ENCODE assay signal across 15 cellular contexts in the genomic region with DNA sequence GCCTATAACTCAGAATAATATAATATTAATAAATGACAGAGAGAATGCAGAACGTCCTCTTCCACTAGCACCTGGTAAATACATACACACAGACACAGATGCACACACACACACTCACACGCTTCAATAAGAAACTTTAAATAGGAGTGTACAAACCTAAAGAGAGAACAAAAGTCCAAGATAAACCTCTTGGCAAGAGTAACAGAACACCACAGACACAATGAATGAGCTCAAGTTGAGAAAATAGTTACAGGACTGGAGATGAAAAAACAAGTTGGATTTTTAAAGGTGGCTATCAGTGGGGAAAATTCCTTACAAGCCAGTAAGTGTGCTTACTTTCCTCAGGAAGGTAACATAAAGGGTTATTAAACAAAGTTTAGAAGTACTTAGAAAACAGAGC. TPM values are rescaled to one million over a fixed set of nuclear protein-coding genes. Genes with fewer than 3 reads are reported as not detected.
A peak's percentile ranks its signal among the peaks of the same experiment; 100 is the strongest.
DNase-seq lines count a peak whose midpoint lies in the region; FAIRE-seq and TF ChIP-seq lines count a peak whose summit lies in the region.
"Had no signal": no experiment of that assay in that cellular context is flagged by ENCODE, and none has a peak within 500 bp of the region (broad histone marks: within the 10 kb centered on the region; RNA-seq: fewer than 3 reads in every experiment).

No MANE protein-coding gene starts in this region.

- peak; percentile 15 for DNase-seq in astrocyte (ENCODE audit: low read depth)
- DNase-seq in endothelial cell of umbilical vein (ENCODE audit: low read depth, low spot score), result peak; percentile 34
- DNase-seq in left ventricle myocardium inferior, result no peak
- DNase-seq in small intestine, result peak; percentile 11
- DNase-seq in activated CD4-positive, alpha-beta T cell treated with anti-CD3 and anti-CD28 coated beads for 1 hour, result no peak
- DNase-seq in NCI-H1417 treated with DMSO at 0.1 percent for 48 hours (lab: John Stamatoyannopoulos, UW), result no peak
- DNase-seq in T-helper 1 cell, result no peak
- DNase-seq: Caco-2; CD8-positive, alpha-beta memory T cell; DND-41; GDM1; GOT3; H9 had no signal

- H3K27me3 Mint-ChIP-seq in astrocyte (ENCODE audit: low read depth, unreplicated experiment), result no peaks in the 10 kb centered on the region
- H3K27me3 Mint-ChIP-seq: CD8-positive, alpha-beta memory T cell had no signal

- H3K36me3 ChIP-seq in astrocyte (ENCODE audit: insufficient read depth, low read length) (no peaks in the 10 kb centered on the region), endothelial cell of umbilical vein (ENCODE audit: control insufficient read depth in 2 of 2, extremely low read depth in 1 of 2, insufficient read depth in 2 of 2, low read length in 2 of 2) (no peaks in the 10 kb centered on the region), left ventricle myocardium inferior (peaks cover 8% of the 10 kb centered on the region), small intestine (ENCODE audit: control insufficient read depth in 2 of 2, insufficient read depth in 2 of 2, low read length in 2 of 2) (no peaks in the 10 kb centered on the region)

- H2AFZ ChIP-seq in astrocyte (ENCODE audit: low read depth, low read length), result no peak overlapping the region
- H2AFZ ChIP-seq in endothelial cell of umbilical vein (ENCODE audit: low read depth, low read length), result no peak overlapping the region

- H3K4me3 Mint-ChIP-seq in astrocyte (ENCODE audit: unreplicated experiment), result no peak overlapping the region
- H3K4me3 Mint-ChIP-seq: CD8-positive, alpha-beta memory T cell; H9 had no signal

- H3K4me1 ChIP-seq in astrocyte (ENCODE audit: insufficient read depth, low read length) (no peaks in the 10 kb centered on the region), endothelial cell of umbilical vein (ENCODE audit: control insufficient read depth, extremely low read depth, insufficient read depth, low read length) (peaks cover 16% of the 10 kb centered on the region), left ventricle myocardium inferior (peaks cover 26% of the 10 kb centered on the region), small intestine (ENCODE audit: control insufficient read depth in 2 of 2, insufficient read depth in 1 of 2, low read depth in 1 of 2, low read length in 1 of 2) (peaks cover 0 to 2% of the 10 kb centered on the region in 2 donors)
- H3K4me1 ChIP-seq: Caco-2 had no signal

- no peak overlapping the region for H3K9ac ChIP-seq in astrocyte (ENCODE audit: low read length)
- no peak overlapping the region for H3K9ac ChIP-seq in endothelial cell of umbilical vein (replicated peaks; ENCODE audit: extremely low read depth, insufficient read depth, low read length)

- no peak for TF ChIP-seq POLR2A in endothelial cell of umbilical vein (IDR thresholded peaks at IDR 0.05; ENCODE audit: low read depth, low read length)

- H3K27ac ChIP-seq in astrocyte (ENCODE audit: low read depth, low read length) (no peak overlapping the region), endothelial cell of umbilical vein (ENCODE audit: insufficient read depth, low read depth, low read length) (no peak overlapping the region), left ventricle myocardium inferior (replicated peaks) (peak overlapping the region; percentile 37), small intestine (ENCODE audit: low read depth in 1 of 2, low read length in 1 of 2) (no peak overlapping the region)

- peaks cover 5% of the 10 kb centered on the region for H3K9me3 Mint-ChIP-seq in astrocyte (ENCODE audit: unreplicated experiment)

- H3K27me3 ChIP-seq in astrocyte (ENCODE audit: insufficient read depth, low read length) (no peaks in the 10 kb centered on the region), endothelial cell of umbilical vein (ENCODE audit: control insufficient read depth in 2 of 2, insufficient read depth in 2 of 2, low read length in 2 of 2) (no peaks in the 10 kb centered on the region), left ventricle myocardium inferior (ENCODE audit: low read depth) (no peaks in the 10 kb centered on the region), small intestine (ENCODE audit: control insufficient read depth in 2 of 2, insufficient read depth in 2 of 2, low read length in 2 of 2) (no peaks in the 10 kb centered on the region)

- H3K4me3 ChIP-seq in astrocyte (ENCODE audit: insufficient read depth, low read depth, low read length) (no peak overlapping the region), endothelial cell of umbilical vein (replicated peaks in 1 of 3; ENCODE audit: insufficient read depth in 1 of 3, low read depth in 1 of 3, low read length in 3 of 3) (no peak overlapping the region), left ventricle myocardium inferior (no peak overlapping the region), small intestine (ENCODE audit: low read depth in 1 of 2, low read length in 2 of 2) (no peak overlapping the region)

- 29 to 53% (median 44%) methylated on average over 2 of the region's 2 CpGs for WGBS in small intestine, 3 donors

- POLR2A ChIA-PET in endothelial cell of umbilical vein (lab: Charles Lee), result no interaction called here

- no peaks in the 10 kb centered on the region for H3K36me3 Mint-ChIP-seq in astrocyte (ENCODE audit: low read depth, unreplicated experiment)

- no peak overlapping the region for H3K27ac Mint-ChIP-seq in astrocyte (ENCODE audit: unreplicated experiment)

- no peak for FAIRE-seq in astrocyte (lab: Jason Lieb, UNC)
- no peak for FAIRE-seq in endothelial cell of umbilical vein (lab: Jason Lieb, UNC)
- no peak for FAIRE-seq in small intestine (lab: Jason Lieb, UNC)
- FAIRE-seq: A204.1, GM12892 had no signal

- dilution Hi-C loops in endothelial cell of umbilical vein (cut with MboI; ENCODE audit: extremely low pct_ligation_motif_present, low sequenced_read_pairs), result no loop called here

- H3K79me2 ChIP-seq in astrocyte (ENCODE audit: insufficient read depth, low read length) (peaks cover 13% of the 10 kb centered on the region), endothelial cell of umbilical vein (ENCODE audit: control insufficient read depth, insufficient read depth, low read length) (peaks cover 10% of the 10 kb centered on the region)

- intact Hi-C loops in endothelial cell of umbilical vein (cut with micrococcal nuclease), result no loop called here
- intact Hi-C loops in left ventricle myocardium inferior (cut with micrococcal nuclease), result no loop called here

- CTCF ChIA-PET in endothelial cell of umbilical vein (lab: Charles Lee), result interaction anchor here (1.0 to 1.3 kb wide), 5 partner anchors 20 to 70 kb away, joined by 3 to 4 read pairs (median 3); no protein-coding TSS in a partner anchor

- H3K4me1 Mint-ChIP-seq in astrocyte (ENCODE audit: low read depth, unreplicated experiment), result peaks cover 4% of the 10 kb centered on the region

- TF ChIP-seq CTCF in astrocyte (IDR thresholded peaks at IDR 0.05; ENCODE audit: insufficient read depth, low read depth, low read length) (no peak), endothelial cell of umbilical vein (IDR thresholded peaks at IDR 0.05; ENCODE audit: extremely low read depth in 1 of 2, insufficient read depth in 1 of 2, low read depth in 1 of 2, low read length in 2 of 2) (no peak), left ventricle myocardium inferior (IDR thresholded peaks at IDR 0.05; ENCODE audit: borderline replicate concordance) (no peak)

- H3K9me3 ChIP-seq in astrocyte (ENCODE audit: insufficient read depth, low read depth, low read length) (no peaks in the 10 kb centered on the region), endothelial cell of umbilical vein (replicated peaks; ENCODE audit: control insufficient read depth, insufficient read depth, low read length) (no peaks in the 10 kb centered on the region), left ventricle myocardium inferior (replicated peaks) (peaks cover 10% of the 10 kb centered on the region), small intestine (ENCODE audit: control insufficient read depth, low read depth) (no peaks in the 10 kb centered on the region)
- H3K9me3 ChIP-seq: Caco-2 had no signal

- H4K20me1 ChIP-seq in astrocyte (ENCODE audit: insufficient read depth, low read length) (peaks cover 6% of the 10 kb centered on the region), endothelial cell of umbilical vein (replicated peaks; ENCODE audit: control insufficient read depth, extremely low read depth, insufficient read depth, low read length) (peaks cover 3% of the 10 kb centered on the region)

- no peaks in the 10 kb centered on the region for H3K9me1 ChIP-seq in endothelial cell of umbilical vein (replicated peaks; ENCODE audit: control insufficient read depth, extremely low read depth, insufficient read depth, low read length)

- no TSS peak for BruUV-seq in endothelial cell of umbilical vein (replicated peaks; lab: Mats Ljungman, UMichigan)

- H3K4me2 ChIP-seq in astrocyte (ENCODE audit: low read length) (no peak overlapping the region), endothelial cell of umbilical vein (ENCODE audit: insufficient read depth, low read length) (no peak overlapping the region)

TF ChIP-seq in endothelial cell of umbilical vein, 7 proteins besides CTCF, POLR2A, EP300 and RAD21:
- no peak for TF ChIP-seq EZH2 (IDR thresholded peaks at IDR 0.05; ENCODE audit: borderline replicate concordance, low read depth, low read length, severe bottlenecking)
- no peak for TF ChIP-seq GATA2 (IDR thresholded peaks at IDR 0.05; ENCODE audit: insufficient read depth, insufficient read length, low read depth, low read length)
- TF ChIP-seq MYC (IDR thresholded peaks at IDR 0.05; ENCODE audit: low read depth, low read length), result no peak
- no peak for TF ChIP-seq FOS (IDR thresholded peaks at IDR 0.05; ENCODE audit: borderline replicate concordance, insufficient read depth, low read length)

RNA-seq across cellular contexts. Expression of a gene that starts 35.2 kb away (rescaled TPM):
- total RNA-seq in astrocyte (15.0 and 18.3 TPM in 2 replicates), endothelial cell of umbilical vein (21.0 and 24.1 TPM in 2 replicates), left ventricle myocardium inferior (10.0 TPM)
- polyA plus RNA-seq in endothelial cell of umbilical vein (11.4 and 14.3 TPM in 2 replicates), small intestine (10 to 100 TPM in 1 of 3 donors, 1 to 10 TPM in 2; 8.1 to 17.4 (median 9.5) TPM)
- 8.4 and 9.3 TPM in 2 replicates for polyA plus RNA-seq in endothelial cell of umbilical vein (2011; cell fraction: cytosol; rRNA removed)
- 22.4 and 35.6 TPM in 2 replicates for polyA plus RNA-seq in endothelial cell of umbilical vein (2011; cell fraction: nucleus; rRNA removed)
- 16.1 and 18.5 TPM in 2 replicates for polyA plus RNA-seq in endothelial cell of umbilical vein (2012)
- polyA minus RNA-seq in endothelial cell of umbilical vein, result 8.1 and 11.1 TPM in 2 replicates
- 12.0 TPM for polyA minus RNA-seq in endothelial cell of umbilical vein (2011; cell fraction: cytosol; rRNA and poly(A)+ RNA removed)
- 32.2 and 47.3 TPM in 2 replicates for polyA minus RNA-seq in endothelial cell of umbilical vein (2011; cell fraction: nucleus; rRNA and poly(A)+ RNA removed)

Comparison
In these comparisons a context has a peak if more than half of its experiments do, and no peak if none do; other contexts are left out.
1. DNase-seq: peak in astrocyte (single experiment), endothelial cell of umbilical vein (single experiment) and small intestine (single experiment); none in left ventricle myocardium inferior (single experiment), activated CD4-positive, alpha-beta T cell treated with anti-CD3 and anti-CD28 coated beads for 1 hour (single experiment), NCI-H1417 treated with DMSO at 0.1 percent for 48 hours (single experiment) and T-helper 1 cell (0 of 5).